Comparison of ENCODE assay signal across 8 cellular contexts in genomic region chr15:32861741-32862140, GRCh38.
DNase-seq lines count a peak whose midpoint lies in the region; ATAC-seq and TF ChIP-seq lines count a peak whose summit lies in the region.

No MANE protein-coding gene starts in this region.

- peak; percentile 54 for ATAC-seq in GM19351 (IDR thresholded peaks at IDR 0.05; ENCODE audit: unreplicated experiment)
- ATAC-seq in heart right ventricle = peak in 5 of 8 donors; percentile 38 to 71 (median 61)

- H3K27me3 ChIP-seq in heart right ventricle (no peaks in the 10 kb centered on the region), skeletal muscle tissue (ENCODE audit: control insufficient read depth in 3 of 3, insufficient read depth in 3 of 3, low read length in 3 of 3) (no peaks in the 10 kb centered on the region)
- no peaks in the 10 kb centered on the region for H3K27me3 ChIP-seq in effector memory CD4-positive, alpha-beta T cell (replicated peaks; ENCODE audit: control insufficient read depth, insufficient read depth, low read length, poor library complexity, severe bottlenecking)

- no peak overlapping the region for H3K27ac ChIP-seq in SK-N-MC
- peak overlapping the region in 1 of 10 donors; percentile 56 for H3K27ac ChIP-seq in heart right ventricle
- H3K27ac ChIP-seq in skeletal muscle tissue (ENCODE audit: low read depth, low read length) = no peak overlapping the region
- H3K27ac ChIP-seq in effector memory CD4-positive, alpha-beta T cell (ENCODE audit: insufficient read depth, low read length, poor library complexity, severe bottlenecking) = no peak overlapping the region

- no peak for DNase-seq in SK-N-MC (ENCODE audit: low read depth, low spot score)
- no peak for DNase-seq in heart right ventricle
- DNase-seq in stimulated activated CD4-positive, alpha-beta T cell treated with anti-CD3 and anti-CD28 coated beads, Interleukin-4, amount 100 ng/mL, for 4 hours = no peak
- DNase-seq in NCI-H526 treated with DMSO at 0.1 percent for 48 hours (lab: John Stamatoyannopoulos, UW) = no peak
- no peak for DNase-seq in effector memory CD4-positive, alpha-beta T cell
- no peak for DNase-seq in NCI-H226

- H3K9me3 ChIP-seq in SK-N-MC (ENCODE audit: low read depth, low read length) (no peaks in the 10 kb centered on the region), heart right ventricle (no peaks in the 10 kb centered on the region), skeletal muscle tissue (ENCODE audit: control insufficient read depth in 3 of 3, low read length in 3 of 3) (no peaks in the 10 kb centered on the region)
- H3K9me3 ChIP-seq in effector memory CD4-positive, alpha-beta T cell (ENCODE audit: control insufficient read depth, low read length) = no peaks in the 10 kb centered on the region

- intact Hi-C loops in heart right ventricle (cut with DNase I) = no loop called here

- 44% methylated on average over 14 of the region's 14 CpGs for WGBS in heart right ventricle, 2 donors

- H3K4me1 ChIP-seq in heart right ventricle (peaks cover 0 to 5% (median 0%) of the 10 kb centered on the region in 9 donors), skeletal muscle tissue (ENCODE audit: control insufficient read depth in 3 of 3, insufficient read depth in 3 of 3, low read length in 3 of 3) (peaks cover 0 to 5% (median 3%) of the 10 kb centered on the region in 3 donors)
- H3K4me1 ChIP-seq in effector memory CD4-positive, alpha-beta T cell (ENCODE audit: control insufficient read depth, insufficient read depth, low read length, poor library complexity, severe bottlenecking) = no peaks in the 10 kb centered on the region

- peak overlapping the region; percentile 12 for H3K9ac ChIP-seq in SK-N-MC (ENCODE audit: insufficient read length)
- H3K9ac ChIP-seq in skeletal muscle tissue (ENCODE audit: low read depth in 1 of 3, low read length in 3 of 3) = peak overlapping the region in 1 of 3 donors; percentile 59

- no peaks in the 10 kb centered on the region for H3K36me3 ChIP-seq in SK-N-MC (ENCODE audit: insufficient read depth, low read length)
- H3K36me3 ChIP-seq in heart right ventricle = no peaks in the 10 kb centered on the region
- H3K36me3 ChIP-seq in skeletal muscle tissue (ENCODE audit: control insufficient read depth in 3 of 3, insufficient read depth in 3 of 3, low read length in 3 of 3) = no peaks in the 10 kb centered on the region
- H3K36me3 ChIP-seq in effector memory CD4-positive, alpha-beta T cell (ENCODE audit: control insufficient read depth, insufficient read depth, low read length) = no peaks in the 10 kb centered on the region

- peak overlapping the region; percentile 63 for H3K4me3 ChIP-seq in SK-N-MC
- peak overlapping the region in 4 of 10 donors; percentile 9 to 24 (median 17) for H3K4me3 ChIP-seq in heart right ventricle
- H3K4me3 ChIP-seq in skeletal muscle tissue (ENCODE audit: low read length in 3 of 3) = peak overlapping the region; percentile 52 to 69 (median 61)
- no peak overlapping the region for H3K4me3 ChIP-seq in effector memory CD4-positive, alpha-beta T cell (ENCODE audit: insufficient read depth, low read depth, low read length, poor library complexity, severe bottlenecking)

- TF ChIP-seq CTCF in heart right ventricle (IDR thresholded peaks at IDR 0.05) = no peak
